In the genomic region with DNA sequence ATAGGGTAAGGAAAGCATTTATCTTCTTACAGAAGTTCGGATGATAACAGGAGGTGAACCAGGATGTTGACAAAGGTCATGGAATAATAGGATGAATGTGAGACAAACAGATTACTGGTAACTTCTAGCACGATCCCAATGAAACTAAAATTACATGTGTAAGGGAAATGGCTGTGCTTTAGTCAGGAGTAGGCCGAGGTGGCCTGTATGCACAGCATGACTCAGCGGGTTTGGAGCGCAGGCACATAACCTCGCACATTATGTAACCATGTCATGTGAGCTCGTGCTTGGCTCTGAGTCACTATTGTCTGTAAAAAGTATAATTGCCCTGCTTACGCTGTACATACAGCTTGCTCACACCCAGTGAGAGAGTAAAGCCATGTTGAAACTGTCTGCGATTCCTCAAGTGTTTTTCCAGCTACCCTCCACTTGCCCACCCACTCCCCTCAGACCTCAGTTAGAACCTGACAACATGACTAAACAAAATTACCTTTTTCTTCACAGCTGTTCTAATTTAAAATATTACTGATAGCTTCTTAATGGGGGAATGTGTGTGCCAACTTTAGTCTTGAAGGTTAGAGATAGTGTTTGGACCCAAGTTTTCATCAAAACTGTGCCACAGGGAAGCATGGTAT, we compare ENCODE assay signal across 9 cellular contexts. TPM values are rescaled to one million over a fixed set of nuclear protein-coding genes. Genes with fewer than 3 reads are reported as not detected.
DNase-seq lines count a peak whose midpoint lies in the region; ATAC-seq and TF ChIP-seq lines count a peak whose summit lies in the region.
"Had no signal": no experiment of that assay in that cellular context is flagged by ENCODE, and none has a peak within 500 bp of the region (broad histone marks: within the 10 kb centered on the region; RNA-seq: fewer than 3 reads in every experiment).

No MANE protein-coding gene starts in this region.

- H3K4me1 ChIP-seq in breast epithelium (no peaks in the 10 kb centered on the region), tibial artery (peaks cover 0 to 25% (median 3%) of the 10 kb centered on the region in 4 donors)

- H3K36me3 ChIP-seq in breast epithelium = no peaks in the 10 kb centered on the region
- peaks cover 0 to 29% (median 22%) of the 10 kb centered on the region in 3 donors for H3K36me3 ChIP-seq in tibial artery

- H3K4me3 Mint-ChIP-seq in MCF 10A (ENCODE audit: unreplicated experiment) = no peak overlapping the region

- H3K36me3 Mint-ChIP-seq in MCF 10A (ENCODE audit: insufficient read depth, unreplicated experiment) = peaks cover 11% of the 10 kb centered on the region

- H3K4me3 ChIP-seq in breast epithelium (no peak overlapping the region), tibial artery (no peak overlapping the region)
- H3K4me3 ChIP-seq: thoracic aorta had no signal

- H3K27me3 Mint-ChIP-seq in MCF 10A (ENCODE audit: insufficient read depth, unreplicated experiment) = no peaks in the 10 kb centered on the region

- intact Hi-C loops in MCF 10A (cut with micrococcal nuclease) (no loop called here), breast epithelium (cut with DNase I; ENCODE audit: low total_unique reads) (no loop called here), left cardiac atrium (cut with DNase I) (no loop called here), tibial artery (cut with DNase I; ENCODE audit: low total_unique reads) (no loop called here)

- CTCF ChIA-PET in MCF 10A (lab: Yijun Ruan, JAX) = interaction anchor here (0.6 to 1.3 kb wide), 2 partner anchors 12 to 303 kb away, joined by 3 read pairs; no protein-coding TSS in a partner anchor

- H3K27me3 ChIP-seq in breast epithelium (no peaks in the 10 kb centered on the region), tibial artery (no peaks in the 10 kb centered on the region)

- TF ChIP-seq POLR2A in breast epithelium (IDR thresholded peaks at IDR 0.05) = no peak

- no peak for TF ChIP-seq CTCF in MCF 10A (IDR thresholded peaks at IDR 0.05; ENCODE audit: unreplicated experiment)
- no peak for TF ChIP-seq CTCF in breast epithelium (IDR thresholded peaks at IDR 0.05)
- TF ChIP-seq CTCF in tibial artery (IDR thresholded peaks at IDR 0.05) = no peak

- no peak overlapping the region for H3K27ac ChIP-seq in breast epithelium
- H3K27ac ChIP-seq in tibial artery = no peak overlapping the region
- H3K27ac ChIP-seq: thoracic aorta had no signal

- H3K9me3 ChIP-seq in breast epithelium = peaks cover 0 to 12% of the 10 kb centered on the region in 2 donors
- no peaks in the 10 kb centered on the region for H3K9me3 ChIP-seq in tibial artery
- H3K9me3 ChIP-seq: thoracic aorta had no signal

- DNase-seq in MCF 10A (ENCODE audit: unreplicated experiment) = peak; percentile 96
- no peak for DNase-seq in breast epithelium (ENCODE audit: low spot score in 2 of 2)
- DNase-seq in SK-N-DZ (ENCODE audit: low spot score) = peak; percentile 19
- peak; percentile 24 for DNase-seq in left cardiac atrium
- peak; percentile 51 to 69 for DNase-seq in tibial artery
- no peak for DNase-seq in DMS79 treated with DMSO at 0.1 percent for 48 hours (lab: John Stamatoyannopoulos, UW)
- DNase-seq in T-helper 9 cell = no peak

- ATAC-seq in left cardiac atrium (peak in 1 of 2 donors; percentile 77), HG02798 (IDR thresholded peaks at IDR 0.05; ENCODE audit: poor library complexity, unreplicated experiment) (no peak)

- H3K9me3 Mint-ChIP-seq in MCF 10A (ENCODE audit: unreplicated experiment) = no peaks in the 10 kb centered on the region

- peak overlapping the region; percentile 94 for H3K27ac Mint-ChIP-seq in MCF 10A (ENCODE audit: low read depth, unreplicated experiment)

- POLR2A ChIA-PET in MCF 10A (lab: Yijun Ruan, JAX) = interaction anchor here (0.7 to 2.7 kb wide), 7 partner anchors 8 to 360 kb away, joined by 3 to 15 read pairs (median 3); a partner anchor contains a TSS

- H3K4me1 Mint-ChIP-seq in MCF 10A (ENCODE audit: insufficient read depth, unreplicated experiment) = peaks cover 17% of the 10 kb centered on the region

- no TSS peak for BruUV-seq in MCF 10A (replicated peaks; lab: Mats Ljungman, UMichigan)

RNA-seq across cellular contexts. Expression of a gene that starts 8.2 kb away (rescaled TPM):
- total RNA-seq in MCF 10A (2022) (18.9 and 22.2 TPM in 2 replicates), breast epithelium (10 to 100 TPM in 1 of 3 donors, 1 to 10 TPM in 2; 7.2 to 11.1 (median 7.8) TPM), left cardiac atrium (10 to 100 TPM; 15.3 to 15.8 TPM)
- polyA plus RNA-seq in SK-N-DZ (2014; cell fraction: cytosol; rRNA removed) = 15.2 and 15.4 TPM in 2 replicates
- 20.8 and 25.6 TPM in 2 replicates for polyA plus RNA-seq in SK-N-DZ (2014; cell fraction: nucleus; rRNA removed)

RNA-seq across cellular contexts. Expression of a gene that starts 14.5 kb away (rescaled TPM):
- total RNA-seq in MCF 10A (2022) (not detected in 2 replicates), breast epithelium (not detected), left cardiac atrium (not detected)
- polyA plus RNA-seq in SK-N-DZ (2014; cell fraction: cytosol; rRNA removed) = 21.8 and 27.0 TPM in 2 replicates
- polyA plus RNA-seq in SK-N-DZ (2014; cell fraction: nucleus; rRNA removed) = 11.6 and 16.2 TPM in 2 replicates
- total RNA-seq: thoracic aorta had no signal

Comparison
In these comparisons a context has a peak if more than half of its experiments do, and no peak if none do; other contexts are left out.
1. DNase-seq: peak in MCF 10A (single experiment), SK-N-DZ (single experiment), left cardiac atrium (single experiment) and tibial artery (2 of 2); none in breast epithelium (0 of 2), DMS79 treated with DMSO at 0.1 percent for 48 hours (single experiment) and T-helper 9 cell (single experiment).